ENCODE assay signal across 1 cellular context in genomic region chr1:196152086-196152485, GRCh38.
TF ChIP-seq lines count a peak whose summit lies in the region.

No MANE protein-coding gene starts in this region.

TF ChIP-seq in liver, 16 proteins besides CTCF, POLR2A, EP300 and RAD21 (continued from another document):
- peak; percentile 87 for TF ChIP-seq SP1 (IDR thresholded peaks at IDR 0.05)
- peak; percentile 59 for TF ChIP-seq NR2F2 (IDR thresholded peaks at IDR 0.05)
- peak; percentile 95 for TF ChIP-seq FOXA1 (IDR thresholded peaks at IDR 0.05)
- peak; percentile 69 to 75 for TF ChIP-seq HNF4A (conservative IDR thresholded peaks at IDR 0.05)
- TF ChIP-seq, protein P1, sequence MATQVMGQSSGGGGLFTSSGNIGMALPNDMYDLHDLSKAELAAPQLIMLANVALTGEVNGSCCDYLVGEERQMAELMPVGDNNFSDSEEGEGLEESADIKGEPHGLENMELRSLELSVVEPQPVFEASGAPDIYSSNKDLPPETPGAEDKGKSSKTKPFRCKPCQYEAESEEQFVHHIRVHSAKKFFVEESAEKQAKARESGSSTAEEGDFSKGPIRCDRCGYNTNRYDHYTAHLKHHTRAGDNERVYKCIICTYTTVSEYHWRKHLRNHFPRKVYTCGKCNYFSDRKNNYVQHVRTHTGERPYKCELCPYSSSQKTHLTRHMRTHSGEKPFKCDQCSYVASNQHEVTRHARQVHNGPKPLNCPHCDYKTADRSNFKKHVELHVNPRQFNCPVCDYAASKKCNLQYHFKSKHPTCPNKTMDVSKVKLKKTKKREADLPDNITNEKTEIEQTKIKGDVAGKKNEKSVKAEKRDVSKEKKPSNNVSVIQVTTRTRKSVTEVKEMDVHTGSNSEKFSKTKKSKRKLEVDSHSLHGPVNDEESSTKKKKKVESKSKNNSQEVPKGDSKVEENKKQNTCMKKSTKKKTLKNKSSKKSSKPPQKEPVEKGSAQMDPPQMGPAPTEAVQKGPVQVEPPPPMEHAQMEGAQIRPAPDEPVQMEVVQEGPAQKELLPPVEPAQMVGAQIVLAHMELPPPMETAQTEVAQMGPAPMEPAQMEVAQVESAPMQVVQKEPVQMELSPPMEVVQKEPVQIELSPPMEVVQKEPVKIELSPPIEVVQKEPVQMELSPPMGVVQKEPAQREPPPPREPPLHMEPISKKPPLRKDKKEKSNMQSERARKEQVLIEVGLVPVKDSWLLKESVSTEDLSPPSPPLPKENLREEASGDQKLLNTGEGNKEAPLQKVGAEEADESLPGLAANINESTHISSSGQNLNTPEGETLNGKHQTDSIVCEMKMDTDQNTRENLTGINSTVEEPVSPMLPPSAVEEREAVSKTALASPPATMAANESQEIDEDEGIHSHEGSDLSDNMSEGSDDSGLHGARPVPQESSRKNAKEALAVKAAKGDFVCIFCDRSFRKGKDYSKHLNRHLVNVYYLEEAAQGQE (IDR thresholded peaks at IDR 0.05), result peak; percentile 12
